ENCODE assay signal across 1 cellular context in the genomic region with DNA sequence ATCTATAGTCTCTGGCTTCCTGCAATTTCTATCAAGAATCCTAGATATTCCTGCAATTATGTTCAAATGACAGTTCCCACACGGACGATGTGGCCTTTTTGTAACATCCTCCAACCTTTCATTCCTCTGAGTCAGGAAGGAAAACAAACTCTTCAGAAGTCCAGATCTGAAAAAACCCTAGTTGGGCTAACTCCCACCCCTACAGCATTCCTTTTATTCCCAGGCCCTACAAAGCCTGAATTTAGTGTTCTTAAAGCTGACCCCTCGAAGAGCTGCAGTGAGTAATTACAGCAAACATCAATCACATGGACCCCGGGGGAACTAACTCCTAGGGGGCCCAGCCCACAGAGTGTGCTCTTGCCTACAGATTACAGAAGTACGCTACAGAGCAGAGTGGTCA.
TF ChIP-seq lines count a peak whose summit lies in the region.

No MANE protein-coding gene starts in this region.

TF ChIP-seq in HepG2, 621 proteins besides CTCF, POLR2A, EP300 and RAD21 (continued from another document):
- TF ChIP-seq, protein P1, sequence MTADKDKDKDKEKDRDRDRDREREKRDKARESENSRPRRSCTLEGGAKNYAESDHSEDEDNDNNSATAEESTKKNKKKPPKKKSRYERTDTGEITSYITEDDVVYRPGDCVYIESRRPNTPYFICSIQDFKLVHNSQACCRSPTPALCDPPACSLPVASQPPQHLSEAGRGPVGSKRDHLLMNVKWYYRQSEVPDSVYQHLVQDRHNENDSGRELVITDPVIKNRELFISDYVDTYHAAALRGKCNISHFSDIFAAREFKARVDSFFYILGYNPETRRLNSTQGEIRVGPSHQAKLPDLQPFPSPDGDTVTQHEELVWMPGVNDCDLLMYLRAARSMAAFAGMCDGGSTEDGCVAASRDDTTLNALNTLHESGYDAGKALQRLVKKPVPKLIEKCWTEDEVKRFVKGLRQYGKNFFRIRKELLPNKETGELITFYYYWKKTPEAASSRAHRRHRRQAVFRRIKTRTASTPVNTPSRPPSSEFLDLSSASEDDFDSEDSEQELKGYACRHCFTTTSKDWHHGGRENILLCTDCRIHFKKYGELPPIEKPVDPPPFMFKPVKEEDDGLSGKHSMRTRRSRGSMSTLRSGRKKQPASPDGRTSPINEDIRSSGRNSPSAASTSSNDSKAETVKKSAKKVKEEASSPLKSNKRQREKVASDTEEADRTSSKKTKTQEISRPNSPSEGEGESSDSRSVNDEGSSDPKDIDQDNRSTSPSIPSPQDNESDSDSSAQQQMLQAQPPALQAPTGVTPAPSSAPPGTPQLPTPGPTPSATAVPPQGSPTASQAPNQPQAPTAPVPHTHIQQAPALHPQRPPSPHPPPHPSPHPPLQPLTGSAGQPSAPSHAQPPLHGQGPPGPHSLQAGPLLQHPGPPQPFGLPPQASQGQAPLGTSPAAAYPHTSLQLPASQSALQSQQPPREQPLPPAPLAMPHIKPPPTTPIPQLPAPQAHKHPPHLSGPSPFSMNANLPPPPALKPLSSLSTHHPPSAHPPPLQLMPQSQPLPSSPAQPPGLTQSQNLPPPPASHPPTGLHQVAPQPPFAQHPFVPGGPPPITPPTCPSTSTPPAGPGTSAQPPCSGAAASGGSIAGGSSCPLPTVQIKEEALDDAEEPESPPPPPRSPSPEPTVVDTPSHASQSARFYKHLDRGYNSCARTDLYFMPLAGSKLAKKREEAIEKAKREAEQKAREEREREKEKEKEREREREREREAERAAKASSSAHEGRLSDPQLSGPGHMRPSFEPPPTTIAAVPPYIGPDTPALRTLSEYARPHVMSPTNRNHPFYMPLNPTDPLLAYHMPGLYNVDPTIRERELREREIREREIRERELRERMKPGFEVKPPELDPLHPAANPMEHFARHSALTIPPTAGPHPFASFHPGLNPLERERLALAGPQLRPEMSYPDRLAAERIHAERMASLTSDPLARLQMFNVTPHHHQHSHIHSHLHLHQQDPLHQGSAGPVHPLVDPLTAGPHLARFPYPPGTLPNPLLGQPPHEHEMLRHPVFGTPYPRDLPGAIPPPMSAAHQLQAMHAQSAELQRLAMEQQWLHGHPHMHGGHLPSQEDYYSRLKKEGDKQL (CRISPR knock-in tag; IDR thresholded peaks at IDR 0.05; ENCODE audit: low read depth), result no peak
- TF ChIP-seq, protein P2, sequence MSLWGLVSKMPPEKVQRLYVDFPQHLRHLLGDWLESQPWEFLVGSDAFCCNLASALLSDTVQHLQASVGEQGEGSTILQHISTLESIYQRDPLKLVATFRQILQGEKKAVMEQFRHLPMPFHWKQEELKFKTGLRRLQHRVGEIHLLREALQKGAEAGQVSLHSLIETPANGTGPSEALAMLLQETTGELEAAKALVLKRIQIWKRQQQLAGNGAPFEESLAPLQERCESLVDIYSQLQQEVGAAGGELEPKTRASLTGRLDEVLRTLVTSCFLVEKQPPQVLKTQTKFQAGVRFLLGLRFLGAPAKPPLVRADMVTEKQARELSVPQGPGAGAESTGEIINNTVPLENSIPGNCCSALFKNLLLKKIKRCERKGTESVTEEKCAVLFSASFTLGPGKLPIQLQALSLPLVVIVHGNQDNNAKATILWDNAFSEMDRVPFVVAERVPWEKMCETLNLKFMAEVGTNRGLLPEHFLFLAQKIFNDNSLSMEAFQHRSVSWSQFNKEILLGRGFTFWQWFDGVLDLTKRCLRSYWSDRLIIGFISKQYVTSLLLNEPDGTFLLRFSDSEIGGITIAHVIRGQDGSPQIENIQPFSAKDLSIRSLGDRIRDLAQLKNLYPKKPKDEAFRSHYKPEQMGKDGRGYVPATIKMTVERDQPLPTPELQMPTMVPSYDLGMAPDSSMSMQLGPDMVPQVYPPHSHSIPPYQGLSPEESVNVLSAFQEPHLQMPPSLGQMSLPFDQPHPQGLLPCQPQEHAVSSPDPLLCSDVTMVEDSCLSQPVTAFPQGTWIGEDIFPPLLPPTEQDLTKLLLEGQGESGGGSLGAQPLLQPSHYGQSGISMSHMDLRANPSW (CRISPR knock-in tag; IDR thresholded peaks at IDR 0.05; ENCODE audit: borderline replicate concordance), result no peak
